In genomic region chr11:27249208-27249509, GRCh38 we compare ENCODE assay signal across 16 cellular contexts.
DNase-seq lines count a peak whose midpoint lies in the region; ATAC-seq and TF ChIP-seq lines count a peak whose summit lies in the region.
"Had no signal": no experiment of that assay in that cellular context is flagged by ENCODE, and none has a peak within 500 bp of the region (broad histone marks: within the 10 kb centered on the region; RNA-seq: fewer than 3 reads in every experiment).

No MANE protein-coding gene starts in this region.

- H3K14ac ChIP-seq in mesenchymal stem cell (ENCODE audit: low read length in 2 of 2): no peak overlapping the region

- H3K4me3 ChIP-seq in heart right ventricle (no peak overlapping the region), SK-N-MC (no peak overlapping the region), mesenchymal stem cell (ENCODE audit: insufficient read depth in 1 of 2, low read depth in 1 of 2, low read length in 2 of 2) (no peak overlapping the region)
- H3K4me3 ChIP-seq: K562, Peyer's patch had no signal

- no peak overlapping the region for H2AK5ac ChIP-seq in mesenchymal stem cell (ENCODE audit: low read length, severe bottlenecking)

- no peak for DNase-seq in heart right ventricle
- no peak for DNase-seq in left ventricle myocardium superior
- no peak for DNase-seq in SK-N-MC (ENCODE audit: low read depth, low spot score)
- DNase-seq in mesenchymal stem cell: no peak
- no peak for DNase-seq in activated effector memory CD4-positive, alpha-beta T cell treated with Interleukin-2 at 50 U/mL for 16 hours
- DNase-seq: NCI-H1048, NCI-H146, NCI-H748 treated with DMSO at 0.1 percent for 48 hours, Peyer's patch, SHP77 treated with DMSO at 0.1 percent for 48 hours had no signal

- WGBS in heart right ventricle, 2 donors: 53 to 68% methylated on average over 4 of the region's 4 CpGs
- WGBS in mesenchymal stem cell: 55% methylated on average over 4 of the region's 4 CpGs

- H3K27me3 ChIP-seq in heart right ventricle (no peaks in the 10 kb centered on the region), mesenchymal stem cell (ENCODE audit: control insufficient read depth in 1 of 2, insufficient read depth in 1 of 2, low read length in 2 of 2) (no peaks in the 10 kb centered on the region)
- H3K27me3 ChIP-seq: Peyer's patch had no signal

- no peak overlapping the region for H4K91ac ChIP-seq in mesenchymal stem cell (ENCODE audit: low read length)

- H3K9ac ChIP-seq in SK-N-MC (ENCODE audit: insufficient read length) (no peak overlapping the region), mesenchymal stem cell (ENCODE audit: low read length) (peak overlapping the region; percentile 59)

- H2BK12ac ChIP-seq in mesenchymal stem cell (ENCODE audit: low read length in 2 of 2): no peak overlapping the region

- no peak overlapping the region for H3K4ac ChIP-seq in mesenchymal stem cell (ENCODE audit: low read depth in 1 of 2, low read length in 2 of 2)

- no peak overlapping the region for H3K4me3 Mint-ChIP-seq in stimulated activated memory B cell treated with anti-CD40 and anti-IgM and Interleukin-4, amounts not matched to agents 10 μg/mL and 1 μg/mL and 100 μg/mL, for 72 hours

- no peak overlapping the region for H2BK120ac ChIP-seq in mesenchymal stem cell (ENCODE audit: low read depth, low read length)

- H2BK5ac ChIP-seq in mesenchymal stem cell (ENCODE audit: low read depth, low read length, poor library complexity, severe bottlenecking): no peak overlapping the region

- no peak overlapping the region for H3K23ac ChIP-seq in mesenchymal stem cell (ENCODE audit: low read length in 2 of 2)

- H3K4me1 ChIP-seq in heart right ventricle: peaks cover 0 to 42% (median 25%) of the 10 kb centered on the region in 9 donors
- no peaks in the 10 kb centered on the region for H3K4me1 ChIP-seq in mesenchymal stem cell (ENCODE audit: control insufficient read depth, insufficient read depth, low read depth, low read length)

- H4K8ac ChIP-seq in mesenchymal stem cell (ENCODE audit: low read length): no peak overlapping the region

- H3K36me3 Mint-ChIP-seq in stimulated activated memory B cell treated with anti-CD40 and anti-IgM and Interleukin-4, amounts not matched to agents 10 μg/mL and 1 μg/mL and 100 μg/mL, for 72 hours: no peaks in the 10 kb centered on the region

- H3K36me3 ChIP-seq in heart right ventricle (no peaks in the 10 kb centered on the region), SK-N-MC (ENCODE audit: insufficient read depth, low read length) (no peaks in the 10 kb centered on the region), mesenchymal stem cell (ENCODE audit: control insufficient read depth in 1 of 2, insufficient read depth in 2 of 2, low read depth in 1 of 2, low read length in 2 of 2) (no peaks in the 10 kb centered on the region)
- H3K36me3 ChIP-seq: Peyer's patch had no signal

- H3K4me1 Mint-ChIP-seq in stimulated activated memory B cell treated with anti-CD40 and anti-IgM and Interleukin-4, amounts not matched to agents 10 μg/mL and 1 μg/mL and 100 μg/mL, for 72 hours: no peaks in the 10 kb centered on the region

- no peak overlapping the region for H2BK15ac ChIP-seq in mesenchymal stem cell (ENCODE audit: low read depth, poor library complexity, severe bottlenecking)

- H2AFZ ChIP-seq in mesenchymal stem cell (ENCODE audit: low read depth, low read length): no peak overlapping the region

- H3K79me1 ChIP-seq in mesenchymal stem cell (replicated peaks; ENCODE audit: low read length, poor library complexity, severe bottlenecking): no peaks in the 10 kb centered on the region

- no peak overlapping the region for H3K27ac Mint-ChIP-seq in stimulated activated memory B cell treated with anti-CD40 and anti-IgM and Interleukin-4, amounts not matched to agents 10 μg/mL and 1 μg/mL and 100 μg/mL, for 72 hours

- H3K9me3 Mint-ChIP-seq in stimulated activated memory B cell treated with anti-CD40 and anti-IgM and Interleukin-4, amounts not matched to agents 10 μg/mL and 1 μg/mL and 100 μg/mL, for 72 hours: no peaks in the 10 kb centered on the region

- ATAC-seq in heart right ventricle: peak in 1 of 8 donors; percentile 10
- ATAC-seq in left ventricle myocardium superior: no peak
- ATAC-seq in stimulated activated memory B cell treated with anti-CD40 and anti-IgM and Interleukin-4, amounts not matched to agents 10 μg/mL and 1 μg/mL and 100 μg/mL, for 72 hours: peak; percentile 12
- ATAC-seq in HG02798 (IDR thresholded peaks at IDR 0.05; ENCODE audit: poor library complexity, unreplicated experiment): no peak
- no peak for ATAC-seq in HG02852 (IDR thresholded peaks at IDR 0.05; ENCODE audit: unreplicated experiment)
- ATAC-seq: HCT116, K562 had no signal

- intact Hi-C loops in heart right ventricle (cut with DNase I): no loop called here
- intact Hi-C loops in left ventricle myocardium superior (cut with micrococcal nuclease): no loop called here

- H3K18ac ChIP-seq in mesenchymal stem cell (ENCODE audit: low read depth in 1 of 2, low read length in 2 of 2): no peak overlapping the region

- no peaks in the 10 kb centered on the region for H3K27me3 Mint-ChIP-seq in stimulated activated memory B cell treated with anti-CD40 and anti-IgM and Interleukin-4, amounts not matched to agents 10 μg/mL and 1 μg/mL and 100 μg/mL, for 72 hours

- H3K9me3 ChIP-seq in heart right ventricle (no peaks in the 10 kb centered on the region), SK-N-MC (ENCODE audit: low read depth, low read length) (no peaks in the 10 kb centered on the region), mesenchymal stem cell (ENCODE audit: control insufficient read depth, low read length) (no peaks in the 10 kb centered on the region)
- H3K9me3 ChIP-seq: Peyer's patch had no signal

- H3K27ac ChIP-seq in heart right ventricle (peak overlapping the region in 8 of 10 donors; percentile 24 to 84 (median 59)), SK-N-MC (0 out of 2 replicates have a peak overlapping the region, but pooled peaks have one; percentile 26), mesenchymal stem cell (ENCODE audit: low read length, poor library complexity, severe bottlenecking) (no peak overlapping the region)
- H3K27ac ChIP-seq: C4-2B, Peyer's patch had no signal

- no peak overlapping the region for H3K4me2 ChIP-seq in mesenchymal stem cell (ENCODE audit: low read length, poor library complexity, severe bottlenecking)

- TF ChIP-seq CTCF in heart right ventricle (IDR thresholded peaks at IDR 0.05): no peak
